ENCODE assay signal across 39 cellular contexts in genomic region chr6:15656145-15656544, GRCh38.
"Had no signal": no experiment of that assay in that cellular context is flagged by ENCODE, and none has a peak within 500 bp of the region (broad histone marks: within the 10 kb centered on the region; RNA-seq: fewer than 3 reads in every experiment).

No MANE protein-coding gene starts in this region.

- DNase-seq: activated B cell treated with CpG ODN at 0.5 μM for 24 hours; activated CD4-positive, alpha-beta memory T cell treated with anti-CD3 and anti-CD28 coated beads, Interleukin-2, amount 10 ng/mL, durations not matched to agents 7 days and 5 days; activated CD4-positive, alpha-beta T cell treated with anti-CD3 and anti-CD28 coated beads for 4 hours; activated CD4-positive, alpha-beta T cell treated with anti-CD3 and anti-CD28 coated beads, Interleukin-2, amount 50 U/mL, for 1 hour; activated CD4-positive, CD25-positive, alpha-beta regulatory T cell treated with anti-CD3 and anti-CD28 coated beads, Interleukin-2, amount 50 U/mL, for 72 hours; activated CD8-positive, alpha-beta memory T cell treated with anti-CD3 and anti-CD28 coated beads for 24 hours; activated CD8-positive, alpha-beta memory T cell treated with anti-CD3 and anti-CD28 coated beads, Interleukin-2, amount 10 ng/mL, durations not matched to agents 7 days and 5 days; activated CD8-positive, alpha-beta memory T cell treated with anti-CD3 and anti-CD28 coated beads, Interleukin-2, amount 50 U/mL, for 48 hours; activated effector memory CD4-positive, alpha-beta T cell treated with Interleukin-2 at 50 U/mL for 16 hours; activated naive CD4-positive, alpha-beta T cell treated with anti-CD3 and anti-CD28 coated beads, Interleukin-2, amount 10 ng/mL, durations not matched to agents 7 days and 5 days; activated naive CD8-positive, alpha-beta T cell treated with anti-CD3 and anti-CD28 coated beads, Interleukin-2, amount 50 U/mL, for 24 hours; activated T-cell treated with anti-CD3 and anti-CD28 coated beads, Interleukin-2, amount 50 U/mL, for 48 hours; anterior cingulate cortex; caudate nucleus; cerebellar nuclear complex; MM.1S; MV-4-11; NCI-H1092; NCI-H1436 treated with DMSO at 0.1 percent for 48 hours; NCI-H1694 treated with DMSO at 0.1 percent for 48 hours; NCI-H2029; NCI-H345; NCI-H526; NCI-H748 treated with DMSO at 0.1 percent for 48 hours; NK-92 treated with Interleukin-12 subunit alpha and Interleukin-12 subunit beta, amount 100 ng/mL, for 24 hours; PC-3; Peyer's patch; RPMI8226; SHP77 treated with DMSO at 0.1 percent for 48 hours; SW 1271; T-helper 1 cell; T-helper 2 cell; T-helper 9 cell had no signal

- H3K4me3 Mint-ChIP-seq: activated B cell treated with CpG ODN at 0.5 μM for 24 hours; activated CD4-positive, alpha-beta memory T cell treated with anti-CD3 and anti-CD28 coated beads, Interleukin-2, amount 10 ng/mL, durations not matched to agents 7 days and 5 days; activated CD8-positive, alpha-beta memory T cell treated with anti-CD3 and anti-CD28 coated beads, Interleukin-2, amount 10 ng/mL, durations not matched to agents 7 days and 5 days; activated naive CD4-positive, alpha-beta T cell treated with anti-CD3 and anti-CD28 coated beads, Interleukin-2, amount 10 ng/mL, durations not matched to agents 7 days and 5 days; activated naive CD8-positive, alpha-beta T cell; activated naive CD8-positive, alpha-beta T cell treated with anti-CD3 and anti-CD28 coated beads, Interleukin-2, amount 50 U/mL, for 24 hours; brain had no signal

- H3K27ac Mint-ChIP-seq: activated CD4-positive, alpha-beta memory T cell treated with anti-CD3 and anti-CD28 coated beads, Interleukin-2, amount 10 ng/mL, durations not matched to agents 7 days and 5 days; activated CD8-positive, alpha-beta memory T cell treated with anti-CD3 and anti-CD28 coated beads, Interleukin-2, amount 10 ng/mL, durations not matched to agents 7 days and 5 days; activated naive CD4-positive, alpha-beta T cell treated with anti-CD3 and anti-CD28 coated beads, Interleukin-2, amount 10 ng/mL, durations not matched to agents 7 days and 5 days; activated naive CD8-positive, alpha-beta T cell; activated naive CD8-positive, alpha-beta T cell treated with anti-CD3 and anti-CD28 coated beads, Interleukin-2, amount 50 U/mL, for 24 hours; brain had no signal

- H3K27ac ChIP-seq: Peyer's patch, SJSA1, VCaP had no signal

- H3K27me3 ChIP-seq: Peyer's patch, SJSA1 had no signal

- H3K4me1 ChIP-seq: Peyer's patch, SJSA1 had no signal

- H3K4me3 ChIP-seq: Peyer's patch, SJSA1 had no signal

- ATAC-seq: activated CD8-positive, alpha-beta memory T cell treated with anti-CD3 and anti-CD28 coated beads, Interleukin-2, amount 10 ng/mL, durations not matched to agents 7 days and 5 days; activated naive CD8-positive, alpha-beta T cell treated with anti-CD3 and anti-CD28 coated beads, Interleukin-2, amount 50 U/mL, for 24 hours; PC-3; SK-N-SH treated with all-trans-retinoic acid at 6 μM for 48 hours had no signal

- H3K27me3 Mint-ChIP-seq: activated B cell treated with CpG ODN at 0.5 μM for 24 hours; activated CD4-positive, alpha-beta memory T cell treated with anti-CD3 and anti-CD28 coated beads, Interleukin-2, amount 10 ng/mL, durations not matched to agents 7 days and 5 days; activated CD8-positive, alpha-beta memory T cell treated with anti-CD3 and anti-CD28 coated beads, Interleukin-2, amount 10 ng/mL, durations not matched to agents 7 days and 5 days; activated naive CD4-positive, alpha-beta T cell treated with anti-CD3 and anti-CD28 coated beads, Interleukin-2, amount 10 ng/mL, durations not matched to agents 7 days and 5 days; activated naive CD8-positive, alpha-beta T cell; activated naive CD8-positive, alpha-beta T cell treated with anti-CD3 and anti-CD28 coated beads, Interleukin-2, amount 50 U/mL, for 24 hours; brain had no signal

- FAIRE-seq: bronchial epithelial cell had no signal

- H3K36me3 ChIP-seq: Peyer's patch had no signal

- H3K9me3 ChIP-seq: Peyer's patch, SJSA1 had no signal

- H3K9me3 Mint-ChIP-seq: activated B cell treated with CpG ODN at 0.5 μM for 24 hours; activated CD4-positive, alpha-beta memory T cell treated with anti-CD3 and anti-CD28 coated beads, Interleukin-2, amount 10 ng/mL, durations not matched to agents 7 days and 5 days; activated naive CD4-positive, alpha-beta T cell treated with anti-CD3 and anti-CD28 coated beads, Interleukin-2, amount 10 ng/mL, durations not matched to agents 7 days and 5 days; activated naive CD8-positive, alpha-beta T cell treated with anti-CD3 and anti-CD28 coated beads, Interleukin-2, amount 50 U/mL, for 24 hours; brain had no signal
